8 cellular contexts compared by ENCODE assay signal in genomic region chr19:10568826-10569651, GRCh38. TPM values are rescaled to one million over a fixed set of nuclear protein-coding genes. Genes with fewer than 3 reads are reported as not detected.
A peak's percentile ranks its signal among the peaks of the same experiment; 100 is the strongest.
DNase-seq lines count a peak whose midpoint lies in the region; ATAC-seq and TF ChIP-seq lines count a peak whose summit lies in the region.

TSS of gene CDKN2D (minus strand) at chr19:10568979. CDS start at chr19:10568653, 326 bp downstream.

- POLR2A ChIA-PET in activated B cell treated with CpG ODN at 0.5 μM for 24 hours (lab: Charles Lee): interaction anchor here (0.5 to 2.2 kb wide), 10 partner anchors 15 to 465 kb away, joined by 3 to 9 read pairs (median 4); partner anchors contain the start of genes ATG4D and S1PR5

- ATAC-seq in HG03196 (IDR thresholded peaks at IDR 0.05; ENCODE audit: unreplicated experiment): peak; percentile 62
- peak; percentile 70 for ATAC-seq in activated B cell treated with CpG ODN at 0.5 μM for 24 hours (ENCODE audit: low read depth)

- DNase-seq in AG08396 (ENCODE audit: low spot score) (peak; percentile 95), NCI-H345 (lab: John Stamatoyannopoulos, UW) (peak; percentile 99), activated B cell treated with CpG ODN at 0.5 μM for 24 hours (peak; percentile 99), caudate nucleus (lab: John Stamatoyannopoulos, UW) (peak; percentile 73 to 100 (median 99)), inferior parietal cortex (ENCODE audit: extremely low spot score) (peak; percentile 99)
- DNase-seq in stimulated activated CD4-positive, alpha-beta T cell treated with anti-CD3 and anti-CD28 coated beads, Interleukin-12 subunit alpha, Interleukin-12 subunit beta, amount 100 ng/mL, for 24 hours (ENCODE audit: low read depth in 2 of 2): peak; percentile 99 to 100

- H3K27ac ChIP-seq in caudate nucleus (ENCODE audit: low read depth, low read length): peak within 1 kb of the TSS; percentile 52

- peak; percentile 51 for TF ChIP-seq POLR2A in GM18951 (IDR thresholded peaks at IDR 0.05; ENCODE audit: extremely low read depth, insufficient read depth, insufficient read length)

- H3K4me3 Mint-ChIP-seq in activated B cell treated with CpG ODN at 0.5 μM for 24 hours: peak within 1 kb of the TSS; percentile 95

- CTCF ChIA-PET in activated B cell treated with CpG ODN at 0.5 μM for 24 hours (lab: Charles Lee): interaction anchor here (0.7 to 4.1 kb wide), 3 partner anchors 27 to 179 kb away, joined by 3 to 16 read pairs (median 4); no protein-coding TSS in a partner anchor

- intact Hi-C loops in activated B cell treated with CpG ODN at 0.5 μM for 24 hours (cut with micrococcal nuclease): loop anchor here (1.0 to 10.0 kb wide), 5 partner anchors 84 to 334 kb away; partner anchors contain the start of genes CARM1 and S1PR2

- H3K36me3 Mint-ChIP-seq in activated B cell treated with CpG ODN at 0.5 μM for 24 hours (ENCODE audit: low read depth): peaks cover 9% of the 10 kb centered on the region

- H3K27me3 Mint-ChIP-seq in activated B cell treated with CpG ODN at 0.5 μM for 24 hours: no peaks in the 10 kb centered on the region

- no peak for TF ChIP-seq CTCF in activated B cell treated with CpG ODN at 0.5 μM for 24 hours (IDR thresholded peaks at IDR 0.05)

- peak within 1 kb of the TSS; percentile 98 for H3K27ac Mint-ChIP-seq in activated B cell treated with CpG ODN at 0.5 μM for 24 hours

- no peaks in the 10 kb centered on the region for H3K9me3 Mint-ChIP-seq in activated B cell treated with CpG ODN at 0.5 μM for 24 hours

- peaks cover 50% of the 10 kb centered on the region for H3K4me1 Mint-ChIP-seq in activated B cell treated with CpG ODN at 0.5 μM for 24 hours

- in situ Hi-C loops in GM18951 (cut with MboI; ENCODE audit: low sequenced_read_pairs, unreplicated experiment): no loop called here

RNA-seq across cellular contexts. Expression of gene CDKN2D, which starts in this region (rescaled TPM):
- 10.1 and 10.9 TPM in 2 replicates for total RNA-seq in activated B cell treated with CpG ODN at 0.5 μM for 24 hours

Comparison
In these comparisons a context has a peak if more than half of its experiments do, and no peak if none do; other contexts are left out.
1. Peak in every context shown above with its lines: DNase-seq, ATAC-seq and H3K27ac ChIP-seq.